ENCODE assay signal across 16 cellular contexts in genomic region chr22:24580276-24580675, GRCh38. TPM values are rescaled to one million over a fixed set of nuclear protein-coding genes. Genes with fewer than 3 reads are reported as not detected.
A peak's percentile ranks its signal among the peaks of the same experiment; 100 is the strongest.
DNase-seq lines count a peak whose midpoint lies in the region; ATAC-seq and TF ChIP-seq lines count a peak whose summit lies in the region.
"Had no signal": no experiment of that assay in that cellular context is flagged by ENCODE, and none has a peak within 500 bp of the region (broad histone marks: within the 10 kb centered on the region; RNA-seq: fewer than 3 reads in every experiment).

No MANE protein-coding gene starts in this region.

- WGBS in esophagus, 2 donors = 46 to 68% methylated on average over 2 of the region's 2 CpGs

- peaks cover 10% of the 10 kb centered on the region for H3K36me3 Mint-ChIP-seq in nephron (ENCODE audit: low read depth)

- no peaks in the 10 kb centered on the region for H3K9me3 Mint-ChIP-seq in nephron
- H3K9me3 Mint-ChIP-seq: type B pancreatic cell had no signal

- DNase-seq in AG09319 (ENCODE audit: extremely low read depth, low read depth) (peak; percentile 42), LHCN-M2 (ENCODE audit: low read depth) (peak; percentile 35), lower lobe of right lung (no peak), LoVo (ENCODE audit: low spot score) (no peak)
- no peak for DNase-seq in effector memory CD4-positive, alpha-beta T cell
- DNase-seq: activated gamma-delta T cell, C1 segment of cervical spinal cord, caudate nucleus, foreskin melanocyte, NCI-H1048 had no signal

- no peaks in the 10 kb centered on the region for H3K9me3 ChIP-seq in esophagus (ENCODE audit: control insufficient read depth in 2 of 2, insufficient read depth in 1 of 2, low read depth in 1 of 2, low read length in 1 of 2)
- H3K9me3 ChIP-seq in effector memory CD4-positive, alpha-beta T cell (ENCODE audit: control insufficient read depth, low read length) = no peaks in the 10 kb centered on the region
- no peaks in the 10 kb centered on the region for H3K9me3 ChIP-seq in lower lobe of right lung
- H3K9me3 ChIP-seq: SJSA1 had no signal

- H3K27me3 ChIP-seq in esophagus (ENCODE audit: control insufficient read depth in 1 of 2, insufficient read depth in 2 of 2, low read length in 2 of 2) (no peaks in the 10 kb centered on the region), lower lobe of right lung (ENCODE audit: low read depth) (no peaks in the 10 kb centered on the region)
- no peaks in the 10 kb centered on the region for H3K27me3 ChIP-seq in effector memory CD4-positive, alpha-beta T cell (replicated peaks; ENCODE audit: control insufficient read depth, insufficient read depth, low read length, poor library complexity, severe bottlenecking)
- H3K27me3 ChIP-seq: SJSA1 had no signal

- no peaks in the 10 kb centered on the region for H3K27me3 Mint-ChIP-seq in nephron (ENCODE audit: low read depth)
- H3K27me3 Mint-ChIP-seq: progenitor cell of endocrine pancreas, type B pancreatic cell had no signal

- peaks cover 22% of the 10 kb centered on the region for H3K4me1 Mint-ChIP-seq in nephron

- peaks cover 5 to 13% of the 10 kb centered on the region in 2 donors for H3K4me1 ChIP-seq in esophagus (ENCODE audit: control insufficient read depth in 2 of 2, insufficient read depth in 2 of 2, low read length in 1 of 2)
- no peaks in the 10 kb centered on the region for H3K4me1 ChIP-seq in effector memory CD4-positive, alpha-beta T cell (ENCODE audit: control insufficient read depth, insufficient read depth, low read length, poor library complexity, severe bottlenecking)
- H3K4me1 ChIP-seq in lower lobe of right lung = peaks cover 24% of the 10 kb centered on the region

- H3K4me3 Mint-ChIP-seq in nephron = no peak overlapping the region
- H3K4me3 Mint-ChIP-seq: type B pancreatic cell had no signal

- ATAC-seq in lower lobe of right lung = no peak
- ATAC-seq in HG02938 (IDR thresholded peaks at IDR 0.05; ENCODE audit: unreplicated experiment) = no peak

- peak overlapping the region; percentile 20 to 45 (median 34) for H3K27ac Mint-ChIP-seq in nephron
- H3K27ac Mint-ChIP-seq: progenitor cell of endocrine pancreas, type B pancreatic cell had no signal

- H3K36me3 ChIP-seq in esophagus (ENCODE audit: control insufficient read depth in 2 of 2, insufficient read depth in 2 of 2, low read length in 1 of 2) = no peaks in the 10 kb centered on the region
- H3K36me3 ChIP-seq in effector memory CD4-positive, alpha-beta T cell (ENCODE audit: control insufficient read depth, insufficient read depth, low read length) = peaks cover 4% of the 10 kb centered on the region
- peaks cover 18% of the 10 kb centered on the region for H3K36me3 ChIP-seq in lower lobe of right lung

- intact Hi-C loops in lower lobe of right lung (cut with DNase I) = no loop called here

- H3K4me3 ChIP-seq in esophagus (ENCODE audit: low read depth in 1 of 2, low read length in 2 of 2) = no peak overlapping the region
- H3K4me3 ChIP-seq in effector memory CD4-positive, alpha-beta T cell (ENCODE audit: insufficient read depth, low read depth, low read length, poor library complexity, severe bottlenecking) = no peak overlapping the region
- no peak overlapping the region for H3K4me3 ChIP-seq in lower lobe of right lung
- H3K4me3 ChIP-seq: SJSA1 had no signal

- no peak for TF ChIP-seq CTCF in AG09319 (IDR thresholded peaks at IDR 0.05; ENCODE audit: low read depth, low read length)
- TF ChIP-seq CTCF in nephron (IDR thresholded peaks at IDR 0.05; ENCODE audit: unreplicated experiment in 3 of 3) = no peak
- no peak for TF ChIP-seq CTCF in lower lobe of right lung (IDR thresholded peaks at IDR 0.05)

- H3K27ac ChIP-seq in esophagus (ENCODE audit: low read depth in 2 of 2, low read length in 1 of 2) (peak overlapping the region; percentile 10 to 63), lower lobe of right lung (no peak overlapping the region)
- H3K27ac ChIP-seq in effector memory CD4-positive, alpha-beta T cell (ENCODE audit: insufficient read depth, low read length, poor library complexity, severe bottlenecking) = no peak overlapping the region
- H3K27ac ChIP-seq: SJSA1 had no signal

RNA-seq across cellular contexts. Expression of gene LRRC75B, which starts 12.6 kb away (rescaled TPM):
- total RNA-seq in LHCN-M2 (2014; rRNA removed) (6.0 and 7.2 TPM in 2 replicates), lower lobe of right lung (10.2 TPM)
- polyA plus RNA-seq in LHCN-M2 (2012) = 5.2 TPM
- 10 to 100 TPM in 1 of 2 donors, 1 to 10 TPM in 1; 8.5 to 11.3 TPM for polyA plus RNA-seq in esophagus

RNA-seq across cellular contexts. Expression of gene GGT1, which starts 22.7 kb away (rescaled TPM):
- total RNA-seq in LHCN-M2 (2014; rRNA removed) (1.1 and 2.5 TPM in 2 replicates), lower lobe of right lung (65.1 TPM)
- polyA plus RNA-seq in LHCN-M2 (2012) = 1.6 TPM
- polyA plus RNA-seq in esophagus = 1 to 10 TPM; 1.5 to 3.9 TPM

RNA-seq across cellular contexts. Expression of gene SNRPD3, which starts 24.5 kb away (rescaled TPM):
- 133 TPM in 2 replicates for total RNA-seq in LHCN-M2 (2014; rRNA removed)
- polyA plus RNA-seq in LHCN-M2 (2012) = 161 TPM
- 100 to 1,000 TPM in 1 of 2 donors, 10 to 100 TPM in 1; 71.3 to 134 TPM for polyA plus RNA-seq in esophagus
- 66.8 TPM for total RNA-seq in lower lobe of right lung

RNA-seq across cellular contexts. Expression of gene GUCD1, which starts 25.3 kb away (rescaled TPM):
- 145 and 163 TPM in 2 replicates for total RNA-seq in LHCN-M2 (2014; rRNA removed)
- polyA plus RNA-seq in LHCN-M2 (2012) = 81.2 TPM
- polyA plus RNA-seq in esophagus = 10 to 100 TPM; 50.4 to 62.9 TPM
- 120 TPM for total RNA-seq in lower lobe of right lung

Comparison
In these comparisons a context has a peak if more than half of its experiments do, and no peak if none do; other contexts are left out.
1. DNase-seq: peak in AG09319 (single experiment) and LHCN-M2 (single experiment); none in effector memory CD4-positive, alpha-beta T cell (0 of 3), lower lobe of right lung (single experiment) and LoVo (single experiment).
2. H3K27ac ChIP-seq: peak in esophagus (2 of 2); none in effector memory CD4-positive, alpha-beta T cell (single experiment) and lower lobe of right lung (single experiment).
3. RNA of gene GGT1, which starts 22.7 kb away (total RNA-seq): 65.1 TPM in lower lobe of right lung (single experiment); 1.1 to 2.5 TPM in LHCN-M2; every median in the first group is over 10 times any median in the second.